ENCODE assay signal across 9 cellular contexts in genomic region chr1:54798769-54799641, GRCh38. TPM values are rescaled to one million over a fixed set of nuclear protein-coding genes. Genes with fewer than 3 reads are reported as not detected.
DNase-seq lines count a peak whose midpoint lies in the region; ATAC-seq, FAIRE-seq and TF ChIP-seq lines count a peak whose summit lies in the region.
"Had no signal": no experiment of that assay in that cellular context is flagged by ENCODE, and none has a peak within 500 bp of the region (broad histone marks: within the 10 kb centered on the region; RNA-seq: fewer than 3 reads in every experiment).

No MANE protein-coding gene starts in this region.

- intact Hi-C loops in vagina (cut with DNase I): no loop called here

- H3K36me3 Mint-ChIP-seq in CD4-positive, CD25-positive, alpha-beta regulatory T cell: peaks cover 12% of the 10 kb centered on the region

- TF ChIP-seq POLR2A in vagina (IDR thresholded peaks at IDR 0.05): no peak

- H3K9me3 Mint-ChIP-seq in CD4-positive, CD25-positive, alpha-beta regulatory T cell: no peaks in the 10 kb centered on the region

- H3K27ac ChIP-seq in CD4-positive, CD25-positive, alpha-beta regulatory T cell (ENCODE audit: insufficient read depth, low read length, poor library complexity, severe bottlenecking): peak overlapping the region; percentile 63
- no peak overlapping the region for H3K27ac ChIP-seq in foreskin keratinocyte
- peak overlapping the region; percentile 55 for H3K27ac ChIP-seq in vagina
- no peak overlapping the region for H3K27ac ChIP-seq in substantia nigra (ENCODE audit: low read depth, low read length, poor library complexity, severe bottlenecking)
- H3K27ac ChIP-seq: pancreas had no signal

- TF ChIP-seq CTCF in foreskin keratinocyte (conservative IDR thresholded peaks at IDR 0.05): no peak
- TF ChIP-seq CTCF in vagina (IDR thresholded peaks at IDR 0.05): no peak

- no peaks in the 10 kb centered on the region for H3K27me3 Mint-ChIP-seq in CD4-positive, CD25-positive, alpha-beta regulatory T cell

- peaks cover 32 to 64% (median 47%) of the 10 kb centered on the region in 4 donors for H3K4me1 Mint-ChIP-seq in CD4-positive, CD25-positive, alpha-beta regulatory T cell

- H3K4me3 ChIP-seq in CD4-positive, CD25-positive, alpha-beta regulatory T cell (ENCODE audit: low read depth, low read length): peak overlapping the region; percentile 87
- peak overlapping the region in 1 of 2 donors; percentile 51 for H3K4me3 ChIP-seq in vagina

- FAIRE-seq in RCC 7860 (lab: Jason Lieb, UNC): peak; percentile 60
- FAIRE-seq: pancreas had no signal

- H3K9me3 ChIP-seq in CD4-positive, CD25-positive, alpha-beta regulatory T cell (ENCODE audit: control insufficient read depth in 2 of 2, low read length in 2 of 2): no peaks in the 10 kb centered on the region
- H3K9me3 ChIP-seq in vagina: no peaks in the 10 kb centered on the region
- H3K9me3 ChIP-seq: pancreas had no signal

- peak in 1 of 3 donors; percentile 77 for DNase-seq in CD4-positive, CD25-positive, alpha-beta regulatory T cell
- DNase-seq in RCC 7860 (ENCODE audit: low spot score) (peak; percentile 66), foreskin keratinocyte (peak; percentile 73 to 83), vagina (ENCODE audit: extremely low spot score in 2 of 2) (no peak), substantia nigra (lab: John Stamatoyannopoulos, UW) (no peak), NCI-H748 (lab: John Stamatoyannopoulos, UW; ENCODE audit: unreplicated experiment) (no peak), SKM-1 treated with dmso at 0.1 percent for 144 hours (lab: John Stamatoyannopoulos, UW; ENCODE audit: unreplicated experiment) (no peak)

- peaks cover 13% of the 10 kb centered on the region for H3K36me3 ChIP-seq in CD4-positive, CD25-positive, alpha-beta regulatory T cell (ENCODE audit: control insufficient read depth, insufficient read depth, low read length)
- no peaks in the 10 kb centered on the region for H3K36me3 ChIP-seq in vagina
- H3K36me3 ChIP-seq: pancreas had no signal

- peaks cover 34% of the 10 kb centered on the region for H3K4me1 ChIP-seq in CD4-positive, CD25-positive, alpha-beta regulatory T cell (ENCODE audit: control insufficient read depth, insufficient read depth, low read length, poor library complexity, severe bottlenecking)
- peaks cover 6% of the 10 kb centered on the region for H3K4me1 ChIP-seq in foreskin keratinocyte
- peaks cover 30% of the 10 kb centered on the region for H3K4me1 ChIP-seq in vagina

- peak overlapping the region; percentile 90 to 100 (median 94) for H3K4me3 Mint-ChIP-seq in CD4-positive, CD25-positive, alpha-beta regulatory T cell

- ATAC-seq in CD4-positive, CD25-positive, alpha-beta regulatory T cell (ENCODE audit: low read depth in 2 of 2): no peak
- ATAC-seq in GM19463 (IDR thresholded peaks at IDR 0.05; ENCODE audit: unreplicated experiment): peak; percentile 41
- peak; percentile 83 for ATAC-seq in foreskin keratinocyte

- H3K27ac Mint-ChIP-seq in CD4-positive, CD25-positive, alpha-beta regulatory T cell: peak overlapping the region; percentile 82 to 94 (median 92)

- H3K27me3 ChIP-seq in CD4-positive, CD25-positive, alpha-beta regulatory T cell (ENCODE audit: control insufficient read depth, insufficient read depth, low read length): no peaks in the 10 kb centered on the region
- H3K27me3 ChIP-seq in foreskin keratinocyte (no peaks in the 10 kb centered on the region), vagina (no peaks in the 10 kb centered on the region)
- H3K27me3 ChIP-seq: pancreas had no signal

RNA-seq across cellular contexts. Expression of gene TTC22, which starts 2.1 kb away (rescaled TPM):
- 15.8 TPM for total RNA-seq in CD4-positive, CD25-positive, alpha-beta regulatory T cell
- polyA plus RNA-seq in CD4-positive, CD25-positive, alpha-beta regulatory T cell: 1 to 10 TPM; 3.8 to 6.5 (median 4.8) TPM
- 4.6 and 5.9 TPM in 2 replicates for total RNA-seq in foreskin keratinocyte
- polyA plus RNA-seq in foreskin keratinocyte: 3.2 and 4.3 TPM in 2 replicates
- total RNA-seq in vagina: 43.5 TPM

RNA-seq across cellular contexts. Expression of gene PARS2, which starts 34.7 kb away (rescaled TPM):
- total RNA-seq in CD4-positive, CD25-positive, alpha-beta regulatory T cell: 0.49 TPM
- polyA plus RNA-seq in CD4-positive, CD25-positive, alpha-beta regulatory T cell: 1 to 10 TPM; 2.9 to 5.6 (median 3.6) TPM
- total RNA-seq in foreskin keratinocyte (5.9 and 6.2 TPM in 2 replicates), vagina (5.2 TPM)
- 4.0 and 4.4 TPM in 2 replicates for polyA plus RNA-seq in foreskin keratinocyte

Comparison
In these comparisons a context has a peak if more than half of its experiments do, and no peak if none do; other contexts are left out.
1. ATAC-seq: peak in GM19463 (single experiment) and foreskin keratinocyte (single experiment); none in CD4-positive, CD25-positive, alpha-beta regulatory T cell (0 of 2).
2. DNase-seq: peak in RCC 7860 (single experiment) and foreskin keratinocyte (2 of 2); none in vagina (0 of 2), substantia nigra (0 of 49), NCI-H748 (single experiment) and SKM-1 treated with dmso at 0.1 percent for 144 hours (single experiment).
3. H3K27ac ChIP-seq: peak in CD4-positive, CD25-positive, alpha-beta regulatory T cell (single experiment) and vagina (single experiment); none in foreskin keratinocyte (single experiment) and substantia nigra (single experiment).